In the genomic region with DNA sequence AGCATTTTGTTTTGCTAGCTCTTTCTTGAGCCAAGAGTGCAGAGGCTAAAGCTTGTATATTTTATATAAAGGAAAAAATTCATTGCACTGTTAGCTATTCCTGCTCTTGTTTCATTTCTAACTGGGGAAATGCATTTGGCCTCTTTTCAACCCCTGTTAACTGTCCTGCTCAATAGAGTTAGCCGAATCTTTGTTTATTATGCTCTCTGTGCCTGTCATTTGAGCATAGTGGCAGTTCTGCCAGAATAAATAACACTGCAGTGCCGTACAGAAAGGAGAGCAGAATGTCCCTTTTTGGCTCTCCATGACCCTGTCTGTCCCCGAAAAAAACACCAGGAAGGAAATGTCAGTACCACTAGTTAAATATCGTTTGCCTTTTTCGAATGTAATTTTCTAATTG, we compare ENCODE assay signal across 17 cellular contexts.
A peak's percentile ranks its signal among the peaks of the same experiment; 100 is the strongest.
DNase-seq lines count a peak whose midpoint lies in the region; ATAC-seq and TF ChIP-seq lines count a peak whose summit lies in the region.
"Had no signal": no experiment of that assay in that cellular context is flagged by ENCODE, and none has a peak within 500 bp of the region (broad histone marks: within the 10 kb centered on the region; RNA-seq: fewer than 3 reads in every experiment).

No MANE protein-coding gene starts in this region.

- H4K8ac ChIP-seq in neuronal stem cell (ENCODE audit: low read depth, low read length), result no peak overlapping the region

- ATAC-seq in HG03045 (IDR thresholded peaks at IDR 0.05; ENCODE audit: unreplicated experiment) (no peak), HG03521 (IDR thresholded peaks at IDR 0.05; ENCODE audit: unreplicated experiment) (no peak)
- ATAC-seq: GM23338 had no signal

- no peak overlapping the region for H3K18ac ChIP-seq in neuronal stem cell (ENCODE audit: low read length)

- H3K4me1 ChIP-seq in neuronal stem cell (ENCODE audit: control insufficient read depth in 2 of 2, insufficient read depth in 1 of 2, low read depth in 1 of 2, low read length in 2 of 2), result peaks cover 0 to 11% of the 10 kb centered on the region in 2 donors
- H3K4me1 ChIP-seq: BE2C had no signal

- DNase-seq in DMS153 treated with DMSO at 0.1 percent for 48 hours (lab: John Stamatoyannopoulos, UW; ENCODE audit: unreplicated experiment) (peak; percentile 67), NCI-H2081 treated with DMSO at 0.1 percent for 48 hours (lab: John Stamatoyannopoulos, UW) (peak; percentile 20), choroid plexus epithelial cell (ENCODE audit: low read depth) (no peak), neuronal stem cell (ENCODE audit: low spot score) (no peak), HuH-7 (ENCODE audit: low spot score) (no peak)
- no peak for DNase-seq in stimulated activated CD4-positive, alpha-beta T cell treated with anti-CD3 and anti-CD28 coated beads, Interleukin-2, amount 100 ng/mL, for 24 hours
- DNase-seq: activated CD4-positive, alpha-beta T cell treated with anti-CD3 and anti-CD28 coated beads for 4 hours; activated T-cell treated with anti-CD3 and anti-CD28 coated beads for 4 hours; BE2C; caudate nucleus; DMS53; glutamatergic neuron; MV-4-11; NCI-H524 had no signal

- no peak overlapping the region for H3K4ac ChIP-seq in neuronal stem cell (ENCODE audit: low read length)

- H3K4me3 ChIP-seq in choroid plexus epithelial cell (ENCODE audit: low read depth, low read length), result peak overlapping the region; percentile 29
- no peak overlapping the region for H3K4me3 ChIP-seq in neuronal stem cell (ENCODE audit: low read length in 2 of 2)
- H3K4me3 ChIP-seq: GM23338 had no signal

- H2AK5ac ChIP-seq in neuronal stem cell (ENCODE audit: low read depth, low read length), result no peak overlapping the region

- no peak overlapping the region for H2BK120ac ChIP-seq in neuronal stem cell (ENCODE audit: low read depth, low read length)

- H3K79me1 ChIP-seq in neuronal stem cell (ENCODE audit: low read depth, low read length), result no peaks in the 10 kb centered on the region

- no peaks in the 10 kb centered on the region for H3K27me3 ChIP-seq in neuronal stem cell (ENCODE audit: control insufficient read depth in 3 of 3, insufficient read depth in 3 of 3, low read depth in 1 of 3, low read length in 3 of 3)

- H2BK12ac ChIP-seq in neuronal stem cell (ENCODE audit: low read length), result no peak overlapping the region

- no peak overlapping the region for H3K27ac ChIP-seq in neuronal stem cell (replicated peaks; ENCODE audit: low read length)

- no peak overlapping the region for H2BK5ac ChIP-seq in neuronal stem cell (ENCODE audit: low read length)

- H3K23ac ChIP-seq in neuronal stem cell (ENCODE audit: low read depth, low read length, poor library complexity), result no peak overlapping the region

- peak overlapping the region; percentile 47 for H2AFZ ChIP-seq in neuronal stem cell (ENCODE audit: low read length)
- H2AFZ ChIP-seq: GM23338 had no signal

- no peak overlapping the region for H2BK15ac ChIP-seq in neuronal stem cell (ENCODE audit: low read length)

- no peak for TF ChIP-seq CTCF in choroid plexus epithelial cell (conservative IDR thresholded peaks at IDR 0.05; ENCODE audit: low read depth, low read length)

- H3K36me3 ChIP-seq in neuronal stem cell (replicated peaks in 1 of 2; ENCODE audit: control insufficient read depth in 2 of 2, insufficient read depth in 2 of 2, low read length in 2 of 2), result no peaks in the 10 kb centered on the region
- H3K36me3 ChIP-seq: BE2C had no signal

- WGBS in neuronal stem cell (ENCODE audit: extremely low coverage in 2 of 2, insufficient read length in 2 of 2, insufficient replicate concordance in 1 of 2), 2 donors, result no CpG with 5 or more reads among the region's 5 CpGs

- no peak overlapping the region for H3K4me2 ChIP-seq in neuronal stem cell (ENCODE audit: insufficient read depth, low read length, poor library complexity, severe bottlenecking)
- H3K4me2 ChIP-seq: GM23338 had no signal

- H3K9me3 ChIP-seq in neuronal stem cell (replicated peaks in 1 of 2; ENCODE audit: control insufficient read depth in 2 of 2, insufficient read depth in 1 of 2, low read depth in 1 of 2, low read length in 2 of 2), result peaks cover 0 to under 1% of the 10 kb centered on the region in 2 donors
- H3K9me3 ChIP-seq: BE2C had no signal

- no peak overlapping the region for H3K9ac ChIP-seq in neuronal stem cell (ENCODE audit: low read depth, low read length, poor library complexity)

- H4K91ac ChIP-seq in neuronal stem cell (ENCODE audit: low read depth, low read length, poor library complexity), result no peak overlapping the region

- no peak overlapping the region for H3K14ac ChIP-seq in neuronal stem cell (ENCODE audit: low read length)

Comparison
In these comparisons a context has a peak if more than half of its experiments do, and no peak if none do; other contexts are left out.
1. DNase-seq: peak in DMS153 treated with DMSO at 0.1 percent for 48 hours (single experiment) and NCI-H2081 treated with DMSO at 0.1 percent for 48 hours (single experiment); none in choroid plexus epithelial cell (single experiment), neuronal stem cell (single experiment), stimulated activated CD4-positive, alpha-beta T cell treated with anti-CD3 and anti-CD28 coated beads, Interleukin-2, amount 100 ng/mL, for 24 hours (0 of 2) and HuH-7 (single experiment).